ENCODE assay signal across 33 cellular contexts in the genomic region with DNA sequence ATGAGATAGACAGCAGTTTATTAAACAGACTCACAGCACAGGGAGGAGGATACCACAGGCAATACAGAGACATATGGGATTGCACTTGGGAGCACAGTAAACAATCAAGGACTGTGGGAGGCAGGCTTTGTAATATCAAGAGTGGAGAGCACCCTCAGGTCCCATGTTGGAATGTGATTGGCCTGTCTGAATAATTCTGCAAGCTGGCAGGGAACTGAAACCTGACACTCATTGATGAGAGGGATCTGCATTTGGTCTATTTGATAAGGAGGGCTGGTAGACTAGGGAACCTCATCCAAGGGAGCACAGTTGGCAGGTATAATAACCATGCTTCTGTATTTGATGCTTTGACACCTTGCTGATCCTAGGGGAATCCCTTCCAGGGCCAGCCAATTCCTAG.
DNase-seq lines count a peak whose midpoint lies in the region; ATAC-seq, FAIRE-seq and TF ChIP-seq lines count a peak whose summit lies in the region.
"Had no signal": no experiment of that assay in that cellular context is flagged by ENCODE, and none has a peak within 500 bp of the region (broad histone marks: within the 10 kb centered on the region; RNA-seq: fewer than 3 reads in every experiment).

No MANE protein-coding gene starts in this region.

- no peak overlapping the region for H2BK15ac ChIP-seq in H1 (ENCODE audit: low read length)

- no peak overlapping the region for H2AK5ac ChIP-seq in H1 (ENCODE audit: low read depth, low read length)

- H3K9ac ChIP-seq in H1 (replicated peaks in 1 of 4; ENCODE audit: extremely low read depth in 1 of 4, low read depth in 3 of 4, low read length in 3 of 4): no peak overlapping the region
- H3K9ac ChIP-seq: BLaER1 treated with 17β-estradiol and CSF1 and Interleukin-3, amounts not matched to agents 10 nM and 100 nM; GM23248 had no signal

- POLR2A ChIA-PET in A673 (lab: Charles Lee; ENCODE audit: low non-redundant PET): no interaction called here
- POLR2A ChIA-PET in H1 (lab: Charles Lee; ENCODE audit: partially characterized antibody): no interaction called here

- H3K27ac ChIP-seq in A673 (ENCODE audit: low read depth, low read length, poor library complexity, severe bottlenecking): no peak overlapping the region
- no peak overlapping the region for H3K27ac ChIP-seq in H1 (ENCODE audit: low read depth, low read length)
- H3K27ac ChIP-seq: BLaER1 treated with 17β-estradiol and CSF1 and Interleukin-3, amounts not matched to agents 10 nM and 100 nM; brain microvascular endothelial cell; gastroesophageal sphincter; GM23248; hepatocyte; right atrium auricular region; suprapubic skin; upper lobe of left lung had no signal

- H2BK5ac ChIP-seq in H1 (ENCODE audit: low read depth, low read length): no peak overlapping the region

- H4K91ac ChIP-seq in H1 (replicated peaks; ENCODE audit: insufficient read length, low read length): no peak overlapping the region

- no peak overlapping the region for H2BK12ac ChIP-seq in H1 (ENCODE audit: low read depth, low read length)

- H3K79me2 ChIP-seq in H1 (ENCODE audit: control insufficient read depth in 1 of 2, insufficient read depth in 2 of 2, low read length in 2 of 2): no peaks in the 10 kb centered on the region
- H3K79me2 ChIP-seq: hepatocyte had no signal

- ATAC-seq in GM18498 (IDR thresholded peaks at IDR 0.05; ENCODE audit: unreplicated experiment) (no peak), HG03432 (IDR thresholded peaks at IDR 0.05; ENCODE audit: unreplicated experiment) (no peak)
- ATAC-seq: activated CD8-positive, alpha-beta T cell treated with anti-CD3 and anti-CD28 coated beads, Interleukin-2, amount 10 ng/mL, durations not matched to agents 7 days and 5 days; activated naive CD4-positive, alpha-beta T cell treated with anti-CD3 and anti-CD28 coated beads, Interleukin-2, amount 50 U/mL, for 72 hours; gastroesophageal sphincter; left cardiac atrium had no signal

- no peak overlapping the region for H3K18ac ChIP-seq in H1 (ENCODE audit: extremely low read depth, low read length)

- no peak overlapping the region for H3K14ac ChIP-seq in H1 (ENCODE audit: insufficient read length)

- intact Hi-C loops in A673 (cut with micrococcal nuclease; ENCODE audit: unreplicated experiment): no loop called here

- H4K8ac ChIP-seq in H1 (ENCODE audit: extremely low read depth, insufficient read depth, low read length): no peak overlapping the region

- TF ChIP-seq RAD21 in H1 (IDR thresholded peaks at IDR 0.05 in 1 of 2, conservative IDR thresholded peaks at IDR 0.05 in 1 of 2; ENCODE audit: low read depth in 2 of 2, low read length in 2 of 2): no peak

- H3K27me3 ChIP-seq in A673 (replicated peaks; ENCODE audit: insufficient read depth, low read depth, low read length, poor library complexity): no peaks in the 10 kb centered on the region
- no peaks in the 10 kb centered on the region for H3K27me3 ChIP-seq in H1 (replicated peaks in 1 of 4; ENCODE audit: control insufficient read depth in 3 of 4, extremely low read depth in 1 of 4, insufficient read depth in 3 of 4, low read length in 3 of 4)
- H3K27me3 ChIP-seq: BLaER1 treated with 17β-estradiol and CSF1 and Interleukin-3, amounts not matched to agents 10 nM and 100 nM; brain microvascular endothelial cell; gastroesophageal sphincter; hepatocyte; right atrium auricular region; suprapubic skin; upper lobe of left lung had no signal

- no peak overlapping the region for H2BK120ac ChIP-seq in H1 (replicated peaks; ENCODE audit: low read depth, low read length)

- CTCF ChIA-PET in A673 (lab: Charles Lee) (no interaction called here), H1 (lab: Charles Lee; ENCODE audit: partially characterized antibody) (no interaction called here)

- peak overlapping the region; percentile 35; the same call in 1 of the 2 replicates for H2BK20ac ChIP-seq in H1 (ENCODE audit: low read length)

- no peaks in the 10 kb centered on the region for H4K20me1 ChIP-seq in H1 (replicated peaks in 1 of 2; ENCODE audit: control insufficient read depth in 1 of 2, insufficient read depth in 2 of 2, low read length in 2 of 2)
- H4K20me1 ChIP-seq: BLaER1 treated with 17β-estradiol and CSF1 and Interleukin-3, amounts not matched to agents 10 nM and 100 nM had no signal

- TF ChIP-seq EP300 in H1 (IDR thresholded peaks at IDR 0.05; ENCODE audit: borderline replicate concordance in 1 of 2, low read depth in 2 of 2, low read length in 2 of 2): no peak

- no peaks in the 10 kb centered on the region for H3K23me2 ChIP-seq in H1 (ENCODE audit: low read depth, low read length)

- no peak overlapping the region for H3K56ac ChIP-seq in H1 (replicated peaks; ENCODE audit: insufficient read length, low read depth, low read length)

- peaks cover 13% of the 10 kb centered on the region for H3K4me1 ChIP-seq in A673 (ENCODE audit: insufficient read depth, low read length, poor library complexity, severe bottlenecking)
- H3K4me1 ChIP-seq in H1 (replicated peaks in 1 of 4; ENCODE audit: control insufficient read depth in 3 of 4, insufficient read depth in 4 of 4, low read length in 3 of 4): peaks cover 3 to 14% (median 6%) of the 10 kb centered on the region in 4 experiments; a peak in 3 of 7 replicates
- H3K4me1 ChIP-seq: BLaER1 treated with 17β-estradiol and CSF1 and Interleukin-3, amounts not matched to agents 10 nM and 100 nM; gastroesophageal sphincter; right atrium auricular region; suprapubic skin; upper lobe of left lung had no signal

- no peak for FAIRE-seq in H1 (lab: Jason Lieb, UNC)
- FAIRE-seq: endothelial cell of umbilical vein, RCC 7860, small intestine had no signal

- no peak overlapping the region for H3K4me2 ChIP-seq in H1 (ENCODE audit: insufficient read depth in 1 of 2, low read depth in 2 of 2, low read length in 2 of 2)
- H3K4me2 ChIP-seq: BLaER1 treated with 17β-estradiol and CSF1 and Interleukin-3, amounts not matched to agents 10 nM and 100 nM; hepatocyte had no signal

- BruUV-seq in A673 (replicated peaks; lab: Mats Ljungman, UMichigan): no TSS peak

- H3K9me3 ChIP-seq in A673 (ENCODE audit: low read depth, low read length, poor library complexity, severe bottlenecking) (no peaks in the 10 kb centered on the region), H1 (ENCODE audit: insufficient read depth in 2 of 2, low read depth in 1 of 2, low read length in 1 of 2) (no peaks in the 10 kb centered on the region)
- H3K9me3 ChIP-seq: BLaER1 treated with 17β-estradiol and CSF1 and Interleukin-3, amounts not matched to agents 10 nM and 100 nM; gastroesophageal sphincter; right atrium auricular region; suprapubic skin; upper lobe of left lung had no signal

- DNase-seq in A673 (ENCODE audit: low spot score): peak; percentile 31
- peak; percentile 20 for DNase-seq in COLO668 (lab: John Stamatoyannopoulos, UW; ENCODE audit: unreplicated experiment)
- DNase-seq in NCI-H510A (lab: John Stamatoyannopoulos, UW): peak; percentile 60
- no peak for DNase-seq in H1 (ENCODE audit: low read depth in 1 of 2, low spot score in 2 of 2)
- DNase-seq in NCI-H1436 treated with DMSO at 0.1 percent for 48 hours (lab: John Stamatoyannopoulos, UW): no peak
- DNase-seq: activated CD8-positive, alpha-beta T cell treated with anti-CD3 and anti-CD28 coated beads, Interleukin-2, amount 10 ng/mL, durations not matched to agents 7 days and 5 days; amygdala; brain microvascular endothelial cell; COR-L47; DMS79 treated with DMSO at 0.1 percent for 48 hours; GDM1; GM23248; HFFc6; immature natural killer cell; left cardiac atrium; mammary epithelial cell; NCI-H1930; NCI-H446; posterior cingulate gyrus; SHP77 treated with DMSO at 0.1 percent for 48 hours; small intestine; stimulated activated naive CD4-positive, alpha-beta T cell treated with Interleukin-2 at 50 U/mL for 16 hours had no signal

- H3K36me3 ChIP-seq in A673 (ENCODE audit: insufficient read depth, low read length, poor library complexity, severe bottlenecking): no peaks in the 10 kb centered on the region
- H3K36me3 ChIP-seq in H1 (ENCODE audit: control insufficient read depth in 2 of 4, insufficient read depth in 4 of 4, low read length in 3 of 4): no peaks in the 10 kb centered on the region
- H3K36me3 ChIP-seq: BLaER1 treated with 17β-estradiol and CSF1 and Interleukin-3, amounts not matched to agents 10 nM and 100 nM; brain microvascular endothelial cell; gastroesophageal sphincter; right atrium auricular region; suprapubic skin; upper lobe of left lung had no signal

- no peak for TF ChIP-seq CTCF in A673 (conservative IDR thresholded peaks at IDR 0.05; ENCODE audit: low read depth, low read length)
- TF ChIP-seq CTCF in H1 (IDR thresholded peaks at IDR 0.05; ENCODE audit: control extremely low read depth in 1 of 3, insufficient read depth in 1 of 3, low read depth in 1 of 3, low read length in 3 of 3): no peak

- H4K5ac ChIP-seq in H1 (ENCODE audit: insufficient read length, low read depth, low read length): no peak overlapping the region

- H3K23ac ChIP-seq in H1 (ENCODE audit: insufficient read length): no peak overlapping the region

- H3K79me1 ChIP-seq in H1 (ENCODE audit: low read depth, low read length): no peaks in the 10 kb centered on the region

- H3K4ac ChIP-seq in H1 (replicated peaks; ENCODE audit: insufficient read length, low read depth, low read length): no peak overlapping the region

- H2AFZ ChIP-seq in H1 (ENCODE audit: low read length): no peak overlapping the region
- H2AFZ ChIP-seq: GM23248, hepatocyte had no signal

- no peak for TF ChIP-seq POLR2A in H1 (IDR thresholded peaks at IDR 0.05; ENCODE audit: control extremely low read depth in 1 of 2, low read depth in 2 of 2, low read length in 2 of 2)

- H3K4me3 ChIP-seq in A673 (ENCODE audit: low read depth, low read length, poor library complexity, severe bottlenecking) (no peak overlapping the region), H1 (ENCODE audit: extremely low read depth in 1 of 4, insufficient read depth in 2 of 4, low read depth in 3 of 4, low read length in 4 of 4) (no peak overlapping the region)
- H3K4me3 ChIP-seq: BLaER1 treated with 17β-estradiol and CSF1 and Interleukin-3, amounts not matched to agents 10 nM and 100 nM; gastroesophageal sphincter; GM23248; hepatocyte; right atrium auricular region; suprapubic skin; upper lobe of left lung had no signal

TF ChIP-seq in H1, 55 proteins besides CTCF, POLR2A, EP300 and RAD21:
- TF ChIP-seq YY1 (IDR thresholded peaks at IDR 0.05; ENCODE audit: low read depth, low read length) (no peak), RNF2 (IDR thresholded peaks at IDR 0.05; ENCODE audit: borderline replicate concordance, low read depth, low read length, missing control alignments, poor library complexity, severe bottlenecking) (no peak), JUND (IDR thresholded peaks at IDR 0.05; ENCODE audit: low read length) (no peak), JUN (IDR thresholded peaks at IDR 0.05; ENCODE audit: low read depth, low read length) (no peak), NANOG (IDR thresholded peaks at IDR 0.05; ENCODE audit: insufficient read depth, low read depth, low read length, poor library complexity, severe bottlenecking) (no peak), TAF1 (IDR thresholded peaks at IDR 0.05; ENCODE audit: low read depth, low read length) (no peak)

Comparison
In these comparisons a context has a peak if more than half of its experiments do, and no peak if none do; other contexts are left out.
1. DNase-seq: peak in A673 (single experiment), COLO668 (single experiment) and NCI-H510A (single experiment); none in H1 (0 of 2) and NCI-H1436 treated with DMSO at 0.1 percent for 48 hours (single experiment).